Comparison of ENCODE assay signal across 12 cellular contexts in the genomic region with DNA sequence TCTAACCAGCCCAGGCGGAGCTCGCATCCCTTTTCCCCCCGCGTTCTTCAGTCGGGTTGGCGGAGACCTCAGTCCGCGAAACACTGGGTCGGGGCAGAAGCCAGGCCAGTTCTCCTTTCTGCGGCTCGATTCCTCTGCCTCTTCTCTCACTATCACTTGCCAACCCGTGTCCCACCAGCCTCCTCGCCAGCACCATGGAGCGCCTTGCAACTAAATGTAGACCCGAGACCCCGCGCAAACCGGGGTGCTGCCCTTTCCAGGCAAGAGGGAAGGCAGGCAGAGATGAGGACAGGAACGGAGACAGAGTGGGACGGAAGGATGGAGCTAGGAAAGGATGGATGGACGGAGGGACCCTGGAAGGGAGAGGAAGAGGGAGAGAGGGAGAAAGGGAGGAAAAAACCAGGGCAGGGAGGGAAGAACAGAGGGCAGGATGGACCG. TPM values are rescaled to one million over a fixed set of nuclear protein-coding genes. Genes with fewer than 3 reads are reported as not detected.
A peak's percentile ranks its signal among the peaks of the same experiment; 100 is the strongest.
DNase-seq lines count a peak whose midpoint lies in the region; ATAC-seq and TF ChIP-seq lines count a peak whose summit lies in the region.
"Not testable (repeated sequence)": the region's sequence is repeated elsewhere in the genome, so short reads cannot be mapped to it uniquely, and the experiment has no call there.
"Had no signal": no experiment of that assay in that cellular context is flagged by ENCODE, and none has a peak within 500 bp of the region (broad histone marks: within the 10 kb centered on the region; RNA-seq: fewer than 3 reads in every experiment).

No MANE protein-coding gene starts in this region.

- H3K36me3 ChIP-seq in aorta (ENCODE audit: control insufficient read depth in 1 of 2, insufficient read depth in 2 of 2, low read length in 1 of 2), result not testable (repeated sequence)

- not testable (repeated sequence) for H3K27ac ChIP-seq in coronary artery; aorta (ENCODE audit: low read depth in 1 of 2, low read length in 2 of 2)

- DNase-seq in ELR (ENCODE audit: low read depth) (peak; percentile 69), M059J (ENCODE audit: low read depth) (peak; percentile 10), glomerular visceral epithelial cell (ENCODE audit: extremely low spot score) (peak; percentile 43), putamen (ENCODE audit: low spot score) (peak; percentile 35), aorta (peak; percentile 54 to 79)
- not testable (repeated sequence) for DNase-seq in coronary artery (ENCODE audit: low spot score); memory B cell (ENCODE audit: low spot score in 2 of 2)

- H3K36me3 Mint-ChIP-seq in activated naive CD4-positive, alpha-beta T cell treated with anti-CD3 and anti-CD28 coated beads, Interleukin-2, amount 50 U/mL, for 24 hours, result peaks cover 12% of the 10 kb centered on the region
- peaks cover 12% of the 10 kb centered on the region for H3K36me3 Mint-ChIP-seq in memory B cell

- peak overlapping the region; percentile 4 for H3K4me3 Mint-ChIP-seq in activated naive CD4-positive, alpha-beta T cell treated with anti-CD3 and anti-CD28 coated beads, Interleukin-2, amount 50 U/mL, for 24 hours
- H3K4me3 Mint-ChIP-seq in memory B cell, result peak overlapping the region; percentile 25

- not testable (repeated sequence) for ATAC-seq in memory B cell (ENCODE audit: low read depth); aorta (ENCODE audit: low FRiP score)

- peaks cover 39% of the 10 kb centered on the region for H3K27me3 Mint-ChIP-seq in activated naive CD4-positive, alpha-beta T cell treated with anti-CD3 and anti-CD28 coated beads, Interleukin-2, amount 50 U/mL, for 24 hours
- peaks cover 13% of the 10 kb centered on the region for H3K27me3 Mint-ChIP-seq in memory B cell

- H3K27ac Mint-ChIP-seq in activated naive CD4-positive, alpha-beta T cell treated with anti-CD3 and anti-CD28 coated beads, Interleukin-2, amount 50 U/mL, for 24 hours; memory B cell: not testable (repeated sequence)

- not testable (repeated sequence) for TF ChIP-seq CTCF in coronary artery (IDR thresholded peaks at IDR 0.05)

- 20 to 24% methylated on average over 22 of the region's 22 CpGs for WGBS in aorta, 2 donors

- H3K4me1 Mint-ChIP-seq in activated naive CD4-positive, alpha-beta T cell treated with anti-CD3 and anti-CD28 coated beads, Interleukin-2, amount 50 U/mL, for 24 hours; memory B cell: not testable (repeated sequence)

- peaks cover 20% of the 10 kb centered on the region for H3K9me3 Mint-ChIP-seq in activated naive CD4-positive, alpha-beta T cell treated with anti-CD3 and anti-CD28 coated beads, Interleukin-2, amount 50 U/mL, for 24 hours
- peaks cover 19% of the 10 kb centered on the region for H3K9me3 Mint-ChIP-seq in memory B cell

- peak overlapping the region; percentile 64 for H3K4me3 ChIP-seq in coronary artery
- H3K4me3 ChIP-seq in aorta (ENCODE audit: low read length in 2 of 2), result not testable (repeated sequence)

- not testable (repeated sequence) for H3K4me1 ChIP-seq in aorta (ENCODE audit: control insufficient read depth in 1 of 2, insufficient read depth in 2 of 2, low read length in 2 of 2)

- not testable (repeated sequence) for H3K27me3 ChIP-seq in aorta (ENCODE audit: control insufficient read depth in 1 of 2, insufficient read depth in 2 of 2, low read length in 1 of 2)

- intact Hi-C loops in aorta (cut with DNase I), result not testable (repeated sequence)

- not testable (repeated sequence) for H3K9me3 ChIP-seq in aorta (ENCODE audit: control insufficient read depth, low read length)

RNA-seq across cellular contexts. Expression of gene FRG2C, which starts 6.3 kb away (rescaled TPM):
- not detected in 2 replicates for total RNA-seq in M059J (2014; rRNA removed; shearing (Covaris generic))
- total RNA-seq in aorta, result not detected
- not detected for polyA plus RNA-seq in aorta
- total RNA-seq: activated CD4-positive, alpha-beta T cell treated with anti-CD3 and anti-CD28 coated beads for 36 hours; esophagus muscularis mucosa; left ventricle myocardium superior; posterior vena cava had no signal
